8 cellular contexts compared by ENCODE assay signal in the genomic region with DNA sequence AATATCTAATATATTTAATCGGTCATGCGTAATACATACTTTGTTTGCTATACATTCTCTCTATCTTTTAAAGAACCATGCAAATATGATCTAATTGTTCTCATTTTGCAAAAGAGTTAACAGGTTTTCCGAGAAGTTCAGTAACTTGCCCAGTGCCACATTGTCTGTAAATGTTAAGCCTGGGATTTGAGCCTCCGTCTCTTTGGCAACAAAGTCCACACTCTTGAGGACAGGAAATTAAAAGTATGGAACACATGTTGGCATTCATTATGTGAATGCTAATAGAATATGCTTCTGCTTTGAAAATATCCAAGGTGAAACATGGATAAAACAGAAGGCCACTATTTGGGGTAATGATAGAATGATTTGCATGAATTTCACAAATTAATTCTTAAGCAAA.
"Had no signal": no experiment of that assay in that cellular context is flagged by ENCODE, and none has a peak within 500 bp of the region (broad histone marks: within the 10 kb centered on the region; RNA-seq: fewer than 3 reads in every experiment).

No MANE protein-coding gene starts in this region.

- H3K27ac ChIP-seq: HL-60 had no signal

- H3K27ac Mint-ChIP-seq: HFFc6, IgD-negative memory B cell had no signal

- H3K36me3 Mint-ChIP-seq: IgD-negative memory B cell had no signal

- H3K4me3 ChIP-seq: HAP-1 had no signal

- H3K9me3 ChIP-seq: HAP-1 had no signal

- ATAC-seq: HCT116, HepG2 had no signal

- H3K9me3 Mint-ChIP-seq: IgD-negative memory B cell had no signal

- H3K4me1 Mint-ChIP-seq: IgD-negative memory B cell had no signal

- H3K27me3 Mint-ChIP-seq: IgD-negative memory B cell had no signal

- DNase-seq: GOT3, H7, HFFc6 had no signal

- H3K4me3 Mint-ChIP-seq: HFFc6, IgD-negative memory B cell had no signal

- H3K36me3 ChIP-seq: HAP-1 had no signal
